In the genomic region with DNA sequence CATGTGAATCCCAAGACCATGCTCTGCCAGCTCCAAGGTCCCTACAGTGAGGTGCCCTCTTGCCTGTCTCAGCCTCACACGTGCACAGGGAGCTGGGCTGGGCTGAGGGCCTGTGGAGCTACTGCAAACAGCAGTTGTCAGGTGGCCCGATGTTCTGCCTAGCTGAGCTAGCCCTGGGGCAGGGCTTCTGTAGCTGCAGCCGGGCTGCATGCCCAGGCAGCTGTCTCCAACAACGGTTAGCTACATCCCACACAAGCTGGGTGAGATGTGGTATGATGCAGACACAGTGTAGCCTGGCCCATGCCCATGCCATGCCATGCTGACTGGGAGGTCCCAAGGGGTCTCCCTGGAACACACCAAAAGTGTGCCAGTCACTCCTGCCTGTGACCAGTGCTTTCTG, we compare ENCODE assay signal across 17 cellular contexts.
A peak's percentile ranks its signal among the peaks of the same experiment; 100 is the strongest.
DNase-seq lines count a peak whose midpoint lies in the region; ATAC-seq and TF ChIP-seq lines count a peak whose summit lies in the region.
"Had no signal": no experiment of that assay in that cellular context is flagged by ENCODE, and none has a peak within 500 bp of the region (broad histone marks: within the 10 kb centered on the region; RNA-seq: fewer than 3 reads in every experiment).

No MANE protein-coding gene starts in this region.

- TF ChIP-seq CTCF in dorsolateral prefrontal cortex (IDR thresholded peaks at IDR 0.05 in 54 of 56, conservative IDR thresholded peaks at IDR 0.05 in 2 of 56; ENCODE audit: low read depth in 1 of 56, partially characterized antibody in 56 of 56) (no peak), upper lobe of left lung (IDR thresholded peaks at IDR 0.05) (no peak)

- H3K9me3 ChIP-seq in upper lobe of left lung: no peaks in the 10 kb centered on the region
- H3K9me3 ChIP-seq: lower lobe of right lung had no signal

- no peak for TF ChIP-seq EP300 in upper lobe of left lung (IDR thresholded peaks at IDR 0.05)

- H3K27me3 ChIP-seq in dorsolateral prefrontal cortex: no peaks in the 10 kb centered on the region
- H3K27me3 ChIP-seq in upper lobe of left lung: no peaks in the 10 kb centered on the region

- no peak overlapping the region for H3K4me3 ChIP-seq in dorsolateral prefrontal cortex
- H3K4me3 ChIP-seq in upper lobe of left lung: no peak overlapping the region
- H3K4me3 ChIP-seq: lower lobe of right lung had no signal

- H3K27ac ChIP-seq in dorsolateral prefrontal cortex (peak overlapping the region in 55 of 59 donors; percentile 22 to 85 (median 69)), upper lobe of left lung (no peak overlapping the region)
- H3K27ac ChIP-seq: lower lobe of right lung had no signal

- no peak for TF ChIP-seq POLR2A in upper lobe of left lung (IDR thresholded peaks at IDR 0.05)

- no peaks in the 10 kb centered on the region for H3K4me1 ChIP-seq in upper lobe of left lung
- H3K4me1 ChIP-seq: lower lobe of right lung had no signal

- DNase-seq in Ammon's horn (ENCODE audit: low spot score): peak; percentile 63
- peak; percentile 72 for DNase-seq in NCI-H1694 treated with DMSO at 0.1 percent for 48 hours (lab: John Stamatoyannopoulos, UW)
- peak; percentile 19 to 89 (median 76) for DNase-seq in dorsolateral prefrontal cortex
- DNase-seq in midbrain (lab: John Stamatoyannopoulos, UW): peak; percentile 38
- no peak for DNase-seq in upper lobe of left lung
- DNase-seq in A172 (ENCODE audit: low spot score): no peak
- DNase-seq: activated CD4-positive, alpha-beta T cell treated with anti-CD3 and anti-CD28 coated beads for 4 hours; activated CD8-positive, alpha-beta memory T cell treated with anti-CD3 and anti-CD28 coated beads, Interleukin-2, amount 50 U/mL, for 48 hours; central memory CD4-positive, alpha-beta T cell; effector memory CD8-positive, alpha-beta T cell; GF-D8; GOT3; lower lobe of right lung; NCI-H1417; right cardiac atrium had no signal

- intact Hi-C loops in dorsolateral prefrontal cortex (cut with DNase I): loop anchor here in 1 of 2 donors (10.0 kb wide), 1 partner anchor 432 kb away; a partner anchor contains a TSS

- H3K36me3 ChIP-seq in upper lobe of left lung: peaks cover 29 to 90% (median 87%) of the 10 kb centered on the region in 4 donors

- ATAC-seq in GM19324 (IDR thresholded peaks at IDR 0.05; ENCODE audit: low FRiP score, unreplicated experiment): no peak
- no peak for ATAC-seq in upper lobe of left lung (ENCODE audit: low FRiP score in 2 of 2)
- no peak for ATAC-seq in GM19351 (IDR thresholded peaks at IDR 0.05; ENCODE audit: unreplicated experiment)
- ATAC-seq: effector memory CD8-positive, alpha-beta T cell; lower lobe of right lung had no signal

- WGBS in upper lobe of left lung, 2 donors: 71 to 80% methylated on average over 1 to 4 of the region's 4 CpGs

Comparison
In these comparisons a context has a peak if more than half of its experiments do, and no peak if none do; other contexts are left out.
1. DNase-seq: peak in Ammon's horn (single experiment), NCI-H1694 treated with DMSO at 0.1 percent for 48 hours (single experiment), dorsolateral prefrontal cortex (10 of 10) and midbrain (single experiment); none in upper lobe of left lung (0 of 2) and A172 (single experiment).
2. H3K27ac ChIP-seq: peak in dorsolateral prefrontal cortex (55 of 59); none in upper lobe of left lung (0 of 4).